Comparison of ENCODE assay signal across 1 cellular context in the genomic region with DNA sequence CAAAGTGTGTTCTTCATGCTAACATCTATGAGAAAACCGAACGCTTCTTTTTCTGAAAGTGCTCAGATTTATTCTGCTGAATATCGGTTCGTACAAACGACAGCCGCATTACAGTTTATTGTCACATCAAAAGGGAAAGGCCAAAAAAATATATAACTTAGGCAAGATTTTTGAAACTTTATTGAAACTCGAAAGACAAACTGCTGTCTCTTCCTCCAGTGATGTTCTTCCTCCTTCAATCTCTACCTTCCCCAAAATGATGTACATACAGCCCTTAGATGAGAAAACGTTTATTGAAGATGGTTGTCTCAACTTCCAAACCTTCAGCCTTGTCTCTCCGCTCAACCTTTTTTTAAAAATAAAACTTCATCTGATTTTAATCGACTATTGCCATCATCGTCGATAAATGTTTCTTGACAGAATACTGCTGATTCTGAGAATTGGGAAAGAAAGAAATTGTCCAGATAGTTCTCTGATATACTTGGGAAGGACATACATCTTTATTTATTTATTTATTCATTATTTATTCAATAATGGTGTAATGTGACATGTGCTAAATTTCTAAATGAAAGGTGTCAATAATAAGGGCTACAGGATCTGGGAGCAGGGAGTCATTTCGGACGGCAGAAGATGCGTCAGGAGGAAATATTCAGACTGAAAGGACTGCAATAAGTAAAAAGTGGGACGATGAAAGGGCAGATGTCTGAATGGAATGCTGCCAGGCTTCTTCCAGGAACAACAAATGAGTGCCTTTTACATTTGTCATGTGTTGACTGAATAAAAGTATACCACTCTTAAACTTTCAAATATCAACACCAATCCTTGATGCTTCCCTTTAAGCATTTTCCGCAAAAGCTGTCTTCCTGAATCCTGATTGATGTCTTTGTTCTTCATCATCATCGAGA.
TF ChIP-seq lines count a peak whose summit lies in the region.

No MANE protein-coding gene starts in this region.

TF ChIP-seq in K562, 482 proteins besides CTCF, POLR2A, EP300 and RAD21:
- TF ChIP-seq KDM1A (IDR thresholded peaks at IDR 0.05) (0 out of 4 replicates have a peak, but pooled peaks of 1 of the 2 experiments have one; percentile 9), ZNF668 (CRISPR knock-in tag; IDR thresholded peaks at IDR 0.05) (no peak), GABPA (tag; conservative IDR thresholded peaks at IDR 0.05; ENCODE audit: low read depth) (0 out of 2 replicates have a peak, but pooled peaks have one; percentile 14), MECOM (CRISPR knock-in tag; IDR thresholded peaks at IDR 0.05) (peak; percentile 37; the same call in 1 of the 2 replicates), CEBPG (CRISPR knock-in tag; IDR thresholded peaks at IDR 0.05) (no peak), CEBPG (tag; conservative IDR thresholded peaks at IDR 0.05 in 1 of 2, IDR thresholded peaks at IDR 0.05 in 1 of 2) (0 out of 4 replicates have a peak, but pooled peaks of 1 of the 2 experiments have one; percentile 10), ZNF324 (CRISPR knock-in tag; IDR thresholded peaks at IDR 0.05) (no peak), MEF2A (IDR thresholded peaks at IDR 0.05; ENCODE audit: control insufficient read depth, low read depth, low read length) (no peak), ZC3H8 (IDR thresholded peaks at IDR 0.05) (no peak), NR2C2 (CRISPR knock-in tag; IDR thresholded peaks at IDR 0.05) (no peak), NR2C2 (tag; IDR thresholded peaks at IDR 0.05) (peak; percentile 88), MCM3 (IDR thresholded peaks at IDR 0.05) (no peak), ELF1 (tag; IDR thresholded peaks at IDR 0.05) (0 out of 2 replicates have a peak, but pooled peaks have one; percentile 38), NR2C1 (IDR thresholded peaks at IDR 0.05) (0 out of 2 replicates have a peak, but pooled peaks have one; percentile 47), NR2C1 (tag; IDR thresholded peaks at IDR 0.05) (no peak; the same call in 1 of the 2 replicates), THRAP3 (IDR thresholded peaks at IDR 0.05; ENCODE audit: borderline replicate concordance) (no peak)
- TF ChIP-seq, protein P1, sequence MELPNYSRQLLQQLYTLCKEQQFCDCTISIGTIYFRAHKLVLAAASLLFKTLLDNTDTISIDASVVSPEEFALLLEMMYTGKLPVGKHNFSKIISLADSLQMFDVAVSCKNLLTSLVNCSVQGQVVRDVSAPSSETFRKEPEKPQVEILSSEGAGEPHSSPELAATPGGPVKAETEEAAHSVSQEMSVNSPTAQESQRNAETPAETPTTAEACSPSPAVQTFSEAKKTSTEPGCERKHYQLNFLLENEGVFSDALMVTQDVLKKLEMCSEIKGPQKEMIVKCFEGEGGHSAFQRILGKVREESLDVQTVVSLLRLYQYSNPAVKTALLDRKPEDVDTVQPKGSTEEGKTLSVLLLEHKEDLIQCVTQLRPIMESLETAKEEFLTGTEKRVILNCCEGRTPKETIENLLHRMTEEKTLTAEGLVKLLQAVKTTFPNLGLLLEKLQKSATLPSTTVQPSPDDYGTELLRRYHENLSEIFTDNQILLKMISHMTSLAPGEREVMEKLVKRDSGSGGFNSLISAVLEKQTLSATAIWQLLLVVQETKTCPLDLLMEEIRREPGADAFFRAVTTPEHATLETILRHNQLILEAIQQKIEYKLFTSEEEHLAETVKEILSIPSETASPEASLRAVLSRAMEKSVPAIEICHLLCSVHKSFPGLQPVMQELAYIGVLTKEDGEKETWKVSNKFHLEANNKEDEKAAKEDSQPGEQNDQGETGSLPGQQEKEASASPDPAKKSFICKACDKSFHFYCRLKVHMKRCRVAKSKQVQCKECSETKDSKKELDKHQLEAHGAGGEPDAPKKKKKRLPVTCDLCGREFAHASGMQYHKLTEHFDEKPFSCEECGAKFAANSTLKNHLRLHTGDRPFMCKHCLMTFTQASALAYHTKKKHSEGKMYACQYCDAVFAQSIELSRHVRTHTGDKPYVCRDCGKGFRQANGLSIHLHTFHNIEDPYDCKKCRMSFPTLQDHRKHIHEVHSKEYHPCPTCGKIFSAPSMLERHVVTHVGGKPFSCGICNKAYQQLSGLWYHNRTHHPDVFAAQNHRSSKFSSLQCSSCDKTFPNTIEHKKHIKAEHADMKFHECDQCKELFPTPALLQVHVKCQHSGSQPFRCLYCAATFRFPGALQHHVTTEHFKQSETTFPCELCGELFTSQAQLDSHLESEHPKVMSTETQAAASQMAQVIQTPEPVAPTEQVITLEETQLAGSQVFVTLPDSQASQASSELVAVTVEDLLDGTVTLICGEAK (IDR thresholded peaks at IDR 0.05): peak; percentile 90
- TF ChIP-seq, protein P1 (CRISPR knock-in tag; IDR thresholded peaks at IDR 0.05): peak; percentile 91
- TF ChIP-seq, protein P2, sequence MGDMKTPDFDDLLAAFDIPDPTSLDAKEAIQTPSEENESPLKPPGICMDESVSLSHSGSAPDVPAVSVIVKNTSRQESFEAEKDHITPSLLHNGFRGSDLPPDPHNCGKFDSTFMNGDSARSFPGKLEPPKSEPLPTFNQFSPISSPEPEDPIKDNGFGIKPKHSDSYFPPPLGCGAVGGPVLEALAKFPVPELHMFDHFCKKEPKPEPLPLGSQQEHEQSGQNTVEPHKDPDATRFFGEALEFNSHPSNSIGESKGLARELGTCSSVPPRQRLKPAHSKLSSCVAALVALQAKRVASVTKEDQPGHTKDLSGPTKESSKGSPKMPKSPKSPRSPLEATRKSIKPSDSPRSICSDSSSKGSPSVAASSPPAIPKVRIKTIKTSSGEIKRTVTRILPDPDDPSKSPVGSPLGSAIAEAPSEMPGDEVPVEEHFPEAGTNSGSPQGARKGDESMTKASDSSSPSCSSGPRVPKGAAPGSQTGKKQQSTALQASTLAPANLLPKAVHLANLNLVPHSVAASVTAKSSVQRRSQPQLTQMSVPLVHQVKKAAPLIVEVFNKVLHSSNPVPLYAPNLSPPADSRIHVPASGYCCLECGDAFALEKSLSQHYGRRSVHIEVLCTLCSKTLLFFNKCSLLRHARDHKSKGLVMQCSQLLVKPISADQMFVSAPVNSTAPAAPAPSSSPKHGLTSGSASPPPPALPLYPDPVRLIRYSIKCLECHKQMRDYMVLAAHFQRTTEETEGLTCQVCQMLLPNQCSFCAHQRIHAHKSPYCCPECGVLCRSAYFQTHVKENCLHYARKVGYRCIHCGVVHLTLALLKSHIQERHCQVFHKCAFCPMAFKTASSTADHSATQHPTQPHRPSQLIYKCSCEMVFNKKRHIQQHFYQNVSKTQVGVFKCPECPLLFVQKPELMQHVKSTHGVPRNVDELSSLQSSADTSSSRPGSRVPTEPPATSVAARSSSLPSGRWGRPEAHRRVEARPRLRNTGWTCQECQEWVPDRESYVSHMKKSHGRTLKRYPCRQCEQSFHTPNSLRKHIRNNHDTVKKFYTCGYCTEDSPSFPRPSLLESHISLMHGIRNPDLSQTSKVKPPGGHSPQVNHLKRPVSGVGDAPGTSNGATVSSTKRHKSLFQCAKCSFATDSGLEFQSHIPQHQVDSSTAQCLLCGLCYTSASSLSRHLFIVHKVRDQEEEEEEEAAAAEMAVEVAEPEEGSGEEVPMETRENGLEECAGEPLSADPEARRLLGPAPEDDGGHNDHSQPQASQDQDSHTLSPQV (IDR thresholded peaks at IDR 0.05): 0 out of 2 replicates have a peak, but pooled peaks have one; percentile 11
- TF ChIP-seq, protein P3, sequence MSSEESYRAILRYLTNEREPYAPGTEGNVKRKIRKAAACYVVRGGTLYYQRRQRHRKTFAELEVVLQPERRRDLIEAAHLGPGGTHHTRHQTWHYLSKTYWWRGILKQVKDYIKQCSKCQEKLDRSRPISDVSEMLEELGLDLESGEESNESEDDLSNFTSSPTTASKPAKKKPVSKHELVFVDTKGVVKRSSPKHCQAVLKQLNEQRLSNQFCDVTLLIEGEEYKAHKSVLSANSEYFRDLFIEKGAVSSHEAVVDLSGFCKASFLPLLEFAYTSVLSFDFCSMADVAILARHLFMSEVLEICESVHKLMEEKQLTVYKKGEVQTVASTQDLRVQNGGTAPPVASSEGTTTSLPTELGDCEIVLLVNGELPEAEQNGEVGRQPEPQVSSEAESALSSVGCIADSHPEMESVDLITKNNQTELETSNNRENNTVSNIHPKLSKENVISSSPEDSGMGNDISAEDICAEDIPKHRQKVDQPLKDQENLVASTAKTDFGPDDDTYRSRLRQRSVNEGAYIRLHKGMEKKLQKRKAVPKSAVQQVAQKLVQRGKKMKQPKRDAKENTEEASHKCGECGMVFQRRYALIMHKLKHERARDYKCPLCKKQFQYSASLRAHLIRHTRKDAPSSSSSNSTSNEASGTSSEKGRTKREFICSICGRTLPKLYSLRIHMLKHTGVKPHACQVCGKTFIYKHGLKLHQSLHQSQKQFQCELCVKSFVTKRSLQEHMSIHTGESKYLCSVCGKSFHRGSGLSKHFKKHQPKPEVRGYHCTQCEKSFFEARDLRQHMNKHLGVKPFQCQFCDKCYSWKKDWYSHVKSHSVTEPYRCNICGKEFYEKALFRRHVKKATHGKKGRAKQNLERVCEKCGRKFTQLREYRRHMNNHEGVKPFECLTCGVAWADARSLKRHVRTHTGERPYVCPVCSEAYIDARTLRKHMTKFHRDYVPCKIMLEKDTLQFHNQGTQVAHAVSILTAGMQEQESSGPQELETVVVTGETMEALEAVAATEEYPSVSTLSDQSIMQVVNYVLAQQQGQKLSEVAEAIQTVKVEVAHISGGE (CRISPR knock-in tag; IDR thresholded peaks at IDR 0.05): 0 out of 6 replicates have a peak, but pooled peaks of 1 of the 3 experiments have one; percentile 0
- TF ChIP-seq, protein P4, sequence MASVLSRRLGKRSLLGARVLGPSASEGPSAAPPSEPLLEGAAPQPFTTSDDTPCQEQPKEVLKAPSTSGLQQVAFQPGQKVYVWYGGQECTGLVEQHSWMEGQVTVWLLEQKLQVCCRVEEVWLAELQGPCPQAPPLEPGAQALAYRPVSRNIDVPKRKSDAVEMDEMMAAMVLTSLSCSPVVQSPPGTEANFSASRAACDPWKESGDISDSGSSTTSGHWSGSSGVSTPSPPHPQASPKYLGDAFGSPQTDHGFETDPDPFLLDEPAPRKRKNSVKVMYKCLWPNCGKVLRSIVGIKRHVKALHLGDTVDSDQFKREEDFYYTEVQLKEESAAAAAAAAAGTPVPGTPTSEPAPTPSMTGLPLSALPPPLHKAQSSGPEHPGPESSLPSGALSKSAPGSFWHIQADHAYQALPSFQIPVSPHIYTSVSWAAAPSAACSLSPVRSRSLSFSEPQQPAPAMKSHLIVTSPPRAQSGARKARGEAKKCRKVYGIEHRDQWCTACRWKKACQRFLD (CRISPR knock-in tag; IDR thresholded peaks at IDR 0.05): no peak
- TF ChIP-seq, protein P5, sequence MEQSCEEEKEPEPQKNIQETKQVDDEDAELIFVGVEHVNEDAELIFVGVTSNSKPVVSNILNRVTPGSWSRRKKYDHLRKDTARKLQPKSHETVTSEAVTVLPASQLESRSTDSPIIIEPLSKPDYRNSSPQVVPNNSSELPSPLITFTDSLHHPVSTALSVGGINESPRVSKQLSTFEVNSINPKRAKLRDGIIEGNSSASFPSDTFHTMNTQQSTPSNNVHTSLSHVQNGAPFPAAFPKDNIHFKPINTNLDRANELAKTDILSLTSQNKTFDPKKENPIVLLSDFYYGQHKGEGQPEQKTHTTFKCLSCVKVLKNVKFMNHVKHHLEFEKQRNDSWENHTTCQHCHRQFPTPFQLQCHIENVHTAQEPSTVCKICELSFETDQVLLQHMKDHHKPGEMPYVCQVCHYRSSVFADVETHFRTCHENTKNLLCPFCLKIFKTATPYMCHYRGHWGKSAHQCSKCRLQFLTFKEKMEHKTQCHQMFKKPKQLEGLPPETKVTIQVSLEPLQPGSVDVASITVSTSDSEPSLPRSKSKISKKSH (CRISPR knock-in tag; IDR thresholded peaks at IDR 0.05): no peak
